ENCODE assay signal across 15 cellular contexts in the genomic region with DNA sequence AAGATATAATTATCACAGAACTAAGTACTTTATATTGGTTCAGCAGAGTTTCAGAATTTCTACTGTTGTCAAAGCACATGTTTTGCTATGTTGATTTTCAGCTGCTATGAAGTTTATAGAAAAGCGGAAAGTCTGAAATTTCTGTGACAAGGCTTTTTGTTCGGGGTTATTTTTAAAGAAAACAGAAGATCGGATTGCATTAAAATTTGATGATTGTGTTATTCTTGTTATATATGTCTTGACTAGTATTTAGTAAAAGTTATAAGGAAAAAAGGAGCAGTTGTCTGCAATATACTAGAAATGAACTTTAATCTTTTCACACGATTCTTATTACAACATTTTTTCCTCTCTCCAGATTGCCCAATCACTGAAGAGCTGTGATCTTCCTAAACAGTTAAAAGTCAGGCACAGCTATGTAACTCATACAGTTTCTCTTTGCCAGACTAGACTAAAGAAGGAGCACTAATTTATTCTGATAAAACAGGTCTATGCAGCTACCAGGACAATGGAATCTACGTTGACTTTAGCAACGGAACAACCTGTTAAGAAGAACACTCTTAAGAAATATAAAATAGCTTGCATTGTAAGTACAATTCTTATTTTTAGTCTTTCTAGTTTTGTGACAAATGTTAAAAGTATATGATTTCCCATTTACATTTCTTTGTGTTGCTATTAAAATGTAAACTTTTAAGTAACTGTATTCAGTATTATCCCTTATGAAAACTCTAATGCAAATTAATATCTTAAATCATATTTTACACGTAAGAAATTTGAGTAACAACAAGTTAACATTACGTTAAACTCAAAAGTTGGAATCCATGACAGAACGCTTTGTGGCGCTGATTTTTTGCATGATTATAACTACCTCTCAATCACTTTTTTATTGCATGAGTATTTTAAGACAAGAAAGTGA. TPM values are rescaled to one million over a fixed set of nuclear protein-coding genes. Genes with fewer than 3 reads are reported as not detected.
DNase-seq lines count a peak whose midpoint lies in the region; ATAC-seq and TF ChIP-seq lines count a peak whose summit lies in the region.
"Had no signal": no experiment of that assay in that cellular context is flagged by ENCODE, and none has a peak within 500 bp of the region (broad histone marks: within the 10 kb centered on the region; RNA-seq: fewer than 3 reads in every experiment).

A gene (plus strand): TSS at position 423 of the 913 bp plus-strand sequence. CDS start 83 bp downstream, at position 506.

- no peaks in the 10 kb centered on the region for H3K4me1 Mint-ChIP-seq in glutamatergic neuron (ENCODE audit: low read depth, unreplicated experiment)
- H3K4me1 Mint-ChIP-seq: central memory CD8-positive, alpha-beta T cell had no signal

- no peaks in the 10 kb centered on the region for H3K27me3 ChIP-seq in BLaER1
- H3K27me3 ChIP-seq in SU-DHL-6 (ENCODE audit: low read length): no peaks in the 10 kb centered on the region
- peaks cover 6% of the 10 kb centered on the region for H3K27me3 ChIP-seq in osteoblast (ENCODE audit: insufficient read depth, low read length)
- H3K27me3 ChIP-seq: tibial nerve had no signal

- H3K27ac ChIP-seq in BLaER1 (no peak within 1 kb of the TSS), SU-DHL-6 (ENCODE audit: low read depth, low read length) (peak within 1 kb of the TSS; percentile 74), osteoblast (ENCODE audit: low read depth, low read length) (no peak within 1 kb of the TSS)
- H3K27ac ChIP-seq: epithelial cell of prostate, tibial nerve, VCaP had no signal

- peak within 1 kb of the TSS; percentile 83 for H3K4me2 ChIP-seq in BLaER1
- H3K4me2 ChIP-seq in SU-DHL-6 (ENCODE audit: low read depth, low read length, poor library complexity, severe bottlenecking): peak within 1 kb of the TSS; percentile 98
- H3K4me2 ChIP-seq in osteoblast (ENCODE audit: insufficient read depth, low read length): peak within 1 kb of the TSS; percentile 15

- H3K36me3 Mint-ChIP-seq in glutamatergic neuron (ENCODE audit: unreplicated experiment): no peaks in the 10 kb centered on the region

- H3K27me3 Mint-ChIP-seq in glutamatergic neuron (ENCODE audit: unreplicated experiment): peaks cover 3% of the 10 kb centered on the region
- H3K27me3 Mint-ChIP-seq: activated naive CD8-positive, alpha-beta T cell; central memory CD8-positive, alpha-beta T cell had no signal

- H3K9ac ChIP-seq in BLaER1 (no peak within 1 kb of the TSS), SU-DHL-6 (ENCODE audit: low read length) (peak within 1 kb of the TSS; percentile 55)

- H3K79me2 ChIP-seq in SU-DHL-6 (ENCODE audit: insufficient read depth, low read length) (peaks cover 34% of the 10 kb centered on the region), osteoblast (ENCODE audit: insufficient read depth, low read length) (no peaks in the 10 kb centered on the region)

- H3K9me3 Mint-ChIP-seq in glutamatergic neuron (ENCODE audit: unreplicated experiment): no peaks in the 10 kb centered on the region
- H3K9me3 Mint-ChIP-seq: central memory CD8-positive, alpha-beta T cell had no signal

- no peaks in the 10 kb centered on the region for H3K36me3 ChIP-seq in BLaER1
- H3K36me3 ChIP-seq in SU-DHL-6 (ENCODE audit: low read length): no peaks in the 10 kb centered on the region; the same call in 1 of the 2 replicates
- no peaks in the 10 kb centered on the region for H3K36me3 ChIP-seq in osteoblast (ENCODE audit: insufficient read depth, low read length)
- H3K36me3 ChIP-seq: tibial nerve had no signal

- H2AFZ ChIP-seq in SU-DHL-6 (ENCODE audit: low read depth, low read length, severe bottlenecking): peak within 1 kb of the TSS; percentile 35
- H2AFZ ChIP-seq in osteoblast (ENCODE audit: low read length): no peak within 1 kb of the TSS

- no peak within 1 kb of the TSS for H3K4me3 Mint-ChIP-seq in glutamatergic neuron (ENCODE audit: unreplicated experiment)
- H3K4me3 Mint-ChIP-seq: activated naive CD8-positive, alpha-beta T cell; central memory CD8-positive, alpha-beta T cell had no signal

- no peak within 1 kb of the TSS for H3K27ac Mint-ChIP-seq in glutamatergic neuron (ENCODE audit: unreplicated experiment)
- H3K27ac Mint-ChIP-seq: activated naive CD8-positive, alpha-beta T cell had no signal

- H3K9me3 ChIP-seq in BLaER1 (no peaks in the 10 kb centered on the region), SU-DHL-6 (ENCODE audit: insufficient read depth, low read length) (no peaks in the 10 kb centered on the region), osteoblast (ENCODE audit: low read depth, low read length) (no peaks in the 10 kb centered on the region)
- H3K9me3 ChIP-seq: tibial nerve had no signal

- H3K4me3 ChIP-seq in BLaER1 (no peak within 1 kb of the TSS), SU-DHL-6 (ENCODE audit: insufficient read depth, low read length, poor library complexity, severe bottlenecking) (peak within 1 kb of the TSS; percentile 85), osteoblast (ENCODE audit: insufficient read depth, low read length) (no peak within 1 kb of the TSS)
- H3K4me3 ChIP-seq: tibial nerve had no signal

- H4K20me1 ChIP-seq in BLaER1 (no peaks in the 10 kb centered on the region), SU-DHL-6 (ENCODE audit: low read depth, low read length) (no peaks in the 10 kb centered on the region), osteoblast (ENCODE audit: insufficient read depth, low read length) (no peaks in the 10 kb centered on the region)

- H3K9me2 ChIP-seq in SU-DHL-6 (replicated peaks; ENCODE audit: insufficient read depth, low read length): no peaks in the 10 kb centered on the region

- DNase-seq in fibroblast of gingiva (ENCODE audit: low read depth) (peak; percentile 44), osteoblast (ENCODE audit: insufficient read length, low spot score, missing footprints) (no peak), hepatic stellate cell (ENCODE audit: low spot score) (no peak), glutamatergic neuron (no peak), COLO668 (lab: John Stamatoyannopoulos, UW; ENCODE audit: unreplicated experiment) (no peak)
- DNase-seq: NCI-H2107 had no signal

- no peak for ATAC-seq in GM18498 (IDR thresholded peaks at IDR 0.05; ENCODE audit: unreplicated experiment)
- ATAC-seq: Right ventricle myocardium inferior had no signal

- H3K4me1 ChIP-seq in BLaER1 (peaks cover 17% of the 10 kb centered on the region), osteoblast (ENCODE audit: insufficient read depth, low read length) (no peaks in the 10 kb centered on the region)
- H3K4me1 ChIP-seq: tibial nerve had no signal

- TF ChIP-seq CTCF in SU-DHL-6 (IDR thresholded peaks at IDR 0.05; ENCODE audit: insufficient read depth, low read length, poor library complexity, severe bottlenecking): no peak
- TF ChIP-seq CTCF in osteoblast (IDR thresholded peaks at IDR 0.05; ENCODE audit: extremely low read depth, low read depth, low read length): no peak
- TF ChIP-seq CTCF in glutamatergic neuron (IDR thresholded peaks at IDR 0.05; ENCODE audit: partially characterized antibody, unreplicated experiment): no peak

- H3F3A ChIP-seq in SU-DHL-6 (ENCODE audit: insufficient read depth): peaks cover 24% of the 10 kb centered on the region

RNA-seq across cellular contexts. Expression of the gene that starts here (rescaled TPM):
- under 0.01 TPM in 1 of 2 replicates, not detected in the other for total RNA-seq in osteoblast
- not detected for total RNA-seq in glutamatergic neuron (ENCODE audit: unreplicated experiment)

Comparison
In these comparisons a context has a peak if more than half of its experiments do, and no peak if none do; other contexts are left out.
1. H3K4me2 ChIP-seq: peak in every context shown above with its lines; median percentile 98 in SU-DHL-6; 83 in BLaER1; 15 in osteoblast.